Comparison of ENCODE assay signal across 28 cellular contexts in the genomic region with DNA sequence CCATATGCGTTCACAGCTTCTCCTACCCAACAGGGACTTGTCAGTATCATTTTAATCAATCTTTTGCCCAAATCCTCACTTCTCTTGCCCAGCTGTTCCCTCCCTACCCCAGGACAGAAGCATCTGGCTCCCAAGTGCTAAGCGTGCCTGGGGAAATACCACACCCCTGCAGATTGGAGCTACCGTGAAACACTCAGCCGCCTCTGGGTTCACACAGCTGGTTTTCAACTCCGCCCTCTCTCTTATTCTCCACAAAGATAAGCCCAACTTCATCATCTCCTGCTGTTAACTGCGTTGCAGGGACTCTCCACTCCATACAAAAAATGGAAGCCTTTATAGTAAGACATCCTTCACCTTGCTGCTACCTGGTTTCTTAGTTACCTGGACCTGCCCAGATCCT.
"Had no signal": no experiment of that assay in that cellular context is flagged by ENCODE, and none has a peak within 500 bp of the region (broad histone marks: within the 10 kb centered on the region; RNA-seq: fewer than 3 reads in every experiment).

No MANE protein-coding gene starts in this region.

- H3K36me3 ChIP-seq: brain microvascular endothelial cell, gastrocnemius medialis, WERI-Rb-1 had no signal

- H3K4me3 ChIP-seq: coronary artery, dorsolateral prefrontal cortex, gastrocnemius medialis, heart left ventricle had no signal

- ATAC-seq: activated CD4-positive, CD25-positive, alpha-beta regulatory T cell treated with anti-CD3 and anti-CD28 coated beads, Interleukin-2, amount 50 U/mL, for 24 hours; activated CD8-positive, alpha-beta T cell treated with anti-CD3 and anti-CD28 coated beads for 36 hours; activated T-cell treated with anti-CD3 and anti-CD28 coated beads, Interleukin-2, amount 50 U/mL, for 4 hours; activated T-helper 17 cell treated with anti-CD3 and anti-CD28 coated beads, Interleukin-2, amount 50 U/mL, for 72 hours; esophagus mucosa; foreskin keratinocyte; gastrocnemius medialis; heart left ventricle; T-helper 17 cell had no signal

- H3K9me3 ChIP-seq: gastrocnemius medialis, heart left ventricle had no signal

- DNase-seq: activated B cell treated with CpG ODN at 0.5 μM for 24 hours; activated CD4-positive, alpha-beta T cell treated with anti-CD3 and anti-CD28 coated beads for 48 hours; activated CD4-positive, alpha-beta T cell treated with anti-CD3 and anti-CD28 coated beads, Interleukin-2, amount 50 U/mL, for 1 hour; activated CD4-positive, alpha-beta T cell treated with anti-CD3 and anti-CD28 coated beads, Interleukin-2, amount 50 U/mL, for 48 hours; activated CD8-positive, alpha-beta memory T cell treated with anti-CD3 and anti-CD28 coated beads for 24 hours; activated CD8-positive, alpha-beta T cell treated with anti-CD3 and anti-CD28 coated beads for 36 hours; activated effector memory CD4-positive, alpha-beta T cell treated with Interleukin-2 at 50 U/mL for 16 hours; activated gamma-delta T cell treated with Interleukin-2 at 50 U/mL for 16 hours; activated naive CD4-positive, alpha-beta T cell treated with anti-CD3 and anti-CD28 coated beads, Interleukin-2, amount 50 U/mL, for 16 hours; activated naive CD4-positive, alpha-beta T cell treated with Interleukin-2 at 50 U/mL for 16 hours; activated T-cell treated with anti-CD3 and anti-CD28 coated beads, Interleukin-2, amount 50 U/mL, for 4 hours; amniotic stem cell; anterior cingulate cortex; brain microvascular endothelial cell; dorsolateral prefrontal cortex; effector memory CD4-positive, alpha-beta T cell; endodermal cell; foreskin keratinocyte; gastrocnemius medialis; glutamatergic neuron; heart left ventricle; T-helper 17 cell; T1000; WERI-Rb-1 had no signal

- H3K27ac ChIP-seq: brain microvascular endothelial cell, coronary artery, dorsolateral prefrontal cortex, foreskin keratinocyte, gastrocnemius medialis, heart left ventricle, WERI-Rb-1 had no signal
